15 cellular contexts compared by ENCODE assay signal in the genomic region with DNA sequence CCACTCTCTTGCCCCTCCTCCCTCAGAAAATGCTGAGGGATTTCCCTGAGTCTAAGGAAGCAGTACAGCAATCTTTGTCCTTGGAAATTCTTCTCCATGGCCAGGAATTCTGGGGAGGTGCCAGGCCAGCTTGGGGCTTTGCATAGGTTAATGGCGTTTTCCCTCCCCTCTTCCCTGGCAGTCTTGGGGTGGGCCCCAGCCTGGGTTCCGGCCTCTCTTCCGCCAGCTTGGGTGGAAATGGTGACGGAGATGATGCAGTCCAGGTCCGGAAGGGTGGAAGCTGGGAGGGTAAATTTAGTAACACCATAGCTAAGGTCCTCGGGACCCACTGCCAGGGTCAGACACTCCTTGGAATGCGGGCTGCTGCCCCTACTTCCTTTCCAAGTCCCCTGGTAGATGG. TPM values are rescaled to one million over a fixed set of nuclear protein-coding genes. Genes with fewer than 3 reads are reported as not detected.
DNase-seq lines count a peak whose midpoint lies in the region; ATAC-seq and TF ChIP-seq lines count a peak whose summit lies in the region.
"Had no signal": no experiment of that assay in that cellular context is flagged by ENCODE, and none has a peak within 500 bp of the region (broad histone marks: within the 10 kb centered on the region; RNA-seq: fewer than 3 reads in every experiment).

No MANE protein-coding gene starts in this region.

- peaks cover 23% of the 10 kb centered on the region for H3K36me3 Mint-ChIP-seq in endothelial cell (ENCODE audit: low read depth, unreplicated experiment)
- H3K36me3 Mint-ChIP-seq in activated CD8-positive, alpha-beta T cell treated with anti-CD3 and anti-CD28 coated beads, Interleukin-2, amount 10 ng/mL, durations not matched to agents 7 days and 5 days (ENCODE audit: low read depth): no peaks in the 10 kb centered on the region
- H3K36me3 Mint-ChIP-seq: natural killer cell treated with Interleukin-12 subunit alpha and Interleukin-12 subunit beta and Interleukin-15 and Interleukin-18, amount 100 ng/mL, for 72 hours had no signal

- H3K4me1 Mint-ChIP-seq in endothelial cell (ENCODE audit: unreplicated experiment): peaks cover 27% of the 10 kb centered on the region
- peaks cover 23% of the 10 kb centered on the region for H3K4me1 Mint-ChIP-seq in activated CD8-positive, alpha-beta T cell treated with anti-CD3 and anti-CD28 coated beads, Interleukin-2, amount 10 ng/mL, durations not matched to agents 7 days and 5 days (ENCODE audit: low read depth)

- no peaks in the 10 kb centered on the region for H3K9me3 Mint-ChIP-seq in endothelial cell (ENCODE audit: unreplicated experiment)
- H3K9me3 Mint-ChIP-seq in activated CD8-positive, alpha-beta T cell treated with anti-CD3 and anti-CD28 coated beads, Interleukin-2, amount 10 ng/mL, durations not matched to agents 7 days and 5 days (ENCODE audit: insufficient read depth): no peaks in the 10 kb centered on the region
- H3K9me3 Mint-ChIP-seq: activated T-helper 17 cell treated with anti-CD3 and anti-CD28 coated beads, Interleukin-2, amount 50 U/mL, for 72 hours; natural killer cell treated with Interleukin-12 subunit alpha and Interleukin-12 subunit beta and Interleukin-15 and Interleukin-18, amount 100 ng/mL, for 72 hours; stimulated activated naive CD8-positive, alpha-beta T cell treated with anti-CD3 and anti-CD28 coated beads, Interleukin-15, amount 100 ng/mL, for 72 hours had no signal

- TF ChIP-seq POLR2A in Peyer's patch (IDR thresholded peaks at IDR 0.05) (no peak), spleen (IDR thresholded peaks at IDR 0.05) (no peak)

- no peak overlapping the region for H3K4me3 ChIP-seq in Peyer's patch
- no peak overlapping the region for H3K4me3 ChIP-seq in lower lobe of right lung
- H3K4me3 ChIP-seq in spleen: no peak overlapping the region

- WGBS in spleen, 5 donors: 30 to 58% (median 46%) methylated on average over 7 of the region's 7 CpGs

- H3K27ac Mint-ChIP-seq in endothelial cell (ENCODE audit: unreplicated experiment): peak overlapping the region; percentile 53
- H3K27ac Mint-ChIP-seq in activated CD8-positive, alpha-beta T cell treated with anti-CD3 and anti-CD28 coated beads, Interleukin-2, amount 10 ng/mL, durations not matched to agents 7 days and 5 days: no peak overlapping the region
- H3K27ac Mint-ChIP-seq: activated T-helper 17 cell treated with anti-CD3 and anti-CD28 coated beads, Interleukin-2, amount 50 U/mL, for 72 hours; CD4-positive, CD25-positive, alpha-beta regulatory T cell; natural killer cell treated with Interleukin-12 subunit alpha and Interleukin-12 subunit beta and Interleukin-15 and Interleukin-18, amount 100 ng/mL, for 72 hours; stimulated activated naive CD8-positive, alpha-beta T cell treated with anti-CD3 and anti-CD28 coated beads, Interleukin-15, amount 100 ng/mL, for 72 hours had no signal

- in situ Hi-C loops in GM13976 (cut with MboI; ENCODE audit: low sequenced_read_pairs, unreplicated experiment): no loop called here

- ATAC-seq in lower lobe of right lung (no peak), GM19035 (IDR thresholded peaks at IDR 0.05; ENCODE audit: unreplicated experiment) (no peak)
- ATAC-seq in activated CD8-positive, alpha-beta T cell treated with anti-CD3 and anti-CD28 coated beads, Interleukin-2, amount 10 ng/mL, durations not matched to agents 7 days and 5 days: no peak
- ATAC-seq: activated T-helper 17 cell treated with anti-CD3 and anti-CD28 coated beads, Interleukin-2, amount 50 U/mL, for 72 hours; natural killer cell treated with Interleukin-12 subunit alpha and Interleukin-12 subunit beta and Interleukin-15 and Interleukin-18, amount 100 ng/mL, for 72 hours; stimulated activated naive CD8-positive, alpha-beta T cell treated with anti-CD3 and anti-CD28 coated beads, Interleukin-15, amount 100 ng/mL, for 72 hours had no signal

- peaks cover 18% of the 10 kb centered on the region for H3K27me3 Mint-ChIP-seq in endothelial cell (ENCODE audit: unreplicated experiment)
- peaks cover 17% of the 10 kb centered on the region for H3K27me3 Mint-ChIP-seq in activated CD8-positive, alpha-beta T cell treated with anti-CD3 and anti-CD28 coated beads, Interleukin-2, amount 10 ng/mL, durations not matched to agents 7 days and 5 days (ENCODE audit: low read depth)

- H3K9me3 ChIP-seq in Peyer's patch (no peaks in the 10 kb centered on the region), lower lobe of right lung (no peaks in the 10 kb centered on the region), spleen (no peaks in the 10 kb centered on the region)

- no peak overlapping the region for H3K4me3 Mint-ChIP-seq in endothelial cell (ENCODE audit: unreplicated experiment)
- H3K4me3 Mint-ChIP-seq in activated CD8-positive, alpha-beta T cell treated with anti-CD3 and anti-CD28 coated beads, Interleukin-2, amount 10 ng/mL, durations not matched to agents 7 days and 5 days: no peak overlapping the region
- H3K4me3 Mint-ChIP-seq: activated T-helper 17 cell treated with anti-CD3 and anti-CD28 coated beads, Interleukin-2, amount 50 U/mL, for 72 hours; natural killer cell treated with Interleukin-12 subunit alpha and Interleukin-12 subunit beta and Interleukin-15 and Interleukin-18, amount 100 ng/mL, for 72 hours; stimulated activated naive CD8-positive, alpha-beta T cell treated with anti-CD3 and anti-CD28 coated beads, Interleukin-15, amount 100 ng/mL, for 72 hours had no signal

- CTCF ChIA-PET in activated CD8-positive, alpha-beta T cell treated with anti-CD3 and anti-CD28 coated beads, Interleukin-2, amount 10 ng/mL, durations not matched to agents 7 days and 5 days (lab: Charles Lee): interaction anchor here (0.7 to 12.2 kb wide), 5 partner anchors 9 to 441 kb away, joined by 3 to 168 read pairs (median 4); no protein-coding TSS in a partner anchor

- H3K27me3 ChIP-seq in Peyer's patch (no peaks in the 10 kb centered on the region), lower lobe of right lung (ENCODE audit: low read depth) (peaks cover 8% of the 10 kb centered on the region), spleen (replicated peaks in 1 of 7) (peaks cover 0 to 70% (median 21%) of the 10 kb centered on the region in 7 donors)

- intact Hi-C loops in lower lobe of right lung (cut with DNase I): no loop called here
- intact Hi-C loops in spleen (cut with DNase I; ENCODE audit: low total_unique reads): no loop called here

- peaks cover 0 to 52% (median 23%) of the 10 kb centered on the region in 4 donors for H3K4me1 ChIP-seq in Peyer's patch
- peaks cover 56% of the 10 kb centered on the region for H3K4me1 ChIP-seq in lower lobe of right lung
- peaks cover 9 to 79% (median 58%) of the 10 kb centered on the region in 6 donors for H3K4me1 ChIP-seq in spleen

- no peak for TF ChIP-seq CTCF in Peyer's patch (IDR thresholded peaks at IDR 0.05)
- no peak for TF ChIP-seq CTCF in endothelial cell (IDR thresholded peaks at IDR 0.05; ENCODE audit: unreplicated experiment)
- TF ChIP-seq CTCF in lower lobe of right lung (IDR thresholded peaks at IDR 0.05): no peak
- TF ChIP-seq CTCF in spleen (IDR thresholded peaks at IDR 0.05 in 8 of 11, conservative IDR thresholded peaks at IDR 0.05 in 3 of 11): no peak
- TF ChIP-seq CTCF in GM13976 (IDR thresholded peaks at IDR 0.05; ENCODE audit: borderline replicate concordance, control extremely low read depth, extremely low read depth, insufficient read depth, missing control alignments): no peak

- H3K27ac ChIP-seq in Peyer's patch (peak overlapping the region in 3 of 4 donors; percentile 0 to 49 (median 47)), lower lobe of right lung (peak overlapping the region; percentile 87), spleen (peak overlapping the region; percentile 40 to 85 (median 70))

- peak in 2 of 3 donors; percentile 44 to 45 for DNase-seq in Peyer's patch
- no peak for DNase-seq in endothelial cell (ENCODE audit: low spot score)
- DNase-seq in lower lobe of right lung: no peak
- DNase-seq in spleen: peak; percentile 69
- DNase-seq in AG20443 (ENCODE audit: low spot score): no peak
- no peak for DNase-seq in GM13976 (ENCODE audit: low spot score)
- no peak for DNase-seq in activated CD8-positive, alpha-beta T cell treated with anti-CD3 and anti-CD28 coated beads, Interleukin-2, amount 10 ng/mL, durations not matched to agents 7 days and 5 days
- DNase-seq: activated CD4-positive, CD25-positive, alpha-beta regulatory T cell; CD4-positive, CD25-positive, alpha-beta regulatory T cell; NCI-H2227 treated with DMSO at 0.1 percent for 48 hours; RPMI8226; stimulated activated naive CD8-positive, alpha-beta T cell treated with anti-CD3 and anti-CD28 coated beads, Interleukin-15, amount 100 ng/mL, for 72 hours had no signal

- peaks cover 0 to 26% (median 0%) of the 10 kb centered on the region in 3 donors for H3K36me3 ChIP-seq in Peyer's patch
- peaks cover 36% of the 10 kb centered on the region for H3K36me3 ChIP-seq in lower lobe of right lung
- peaks cover 0 to 41% (median 7%) of the 10 kb centered on the region in 6 donors for H3K36me3 ChIP-seq in spleen

- POLR2A ChIA-PET in activated CD8-positive, alpha-beta T cell treated with anti-CD3 and anti-CD28 coated beads, Interleukin-2, amount 10 ng/mL, durations not matched to agents 7 days and 5 days (lab: Charles Lee): no interaction called here

RNA-seq across cellular contexts. Expression of a gene that starts 5.0 kb away (rescaled TPM):
- 100 to 1,000 TPM in 2 of 4 donors, 10 to 100 TPM in 2; 32.4 to 380 (median 93.8) TPM for total RNA-seq in Peyer's patch
- total RNA-seq in endothelial cell (ENCODE audit: unreplicated experiment): 45.4 TPM
- 71.8 TPM for total RNA-seq in lower lobe of right lung
- 100 to 1,000 TPM in 3 of 7 donors, 10 to 100 TPM in 4; 34.7 to 162 (median 84.2) TPM for total RNA-seq in spleen
- 10 to 100 TPM; 13.0 to 70.9 (median 53.3) TPM for polyA plus RNA-seq in spleen
- total RNA-seq in activated CD8-positive, alpha-beta T cell treated with anti-CD3 and anti-CD28 coated beads, Interleukin-2, amount 10 ng/mL, durations not matched to agents 7 days and 5 days: under 1 TPM; 0.63 to 0.76 TPM

RNA-seq across cellular contexts. Expression of a gene that starts 40.2 kb away (rescaled TPM):
- total RNA-seq in Peyer's patch (100 to 1,000 TPM in 2 of 4 donors, 10 to 100 TPM in 2; 54.5 to 116 (median 91.0) TPM), endothelial cell (ENCODE audit: unreplicated experiment) (145 TPM), lower lobe of right lung (122 TPM), spleen (100 to 1,000 TPM in 2 of 7 donors, 10 to 100 TPM in 5; 75.1 to 106 (median 98.8) TPM)
- polyA plus RNA-seq in spleen: 10 to 100 TPM; 33.8 to 49.9 (median 41.3) TPM
- total RNA-seq in activated CD8-positive, alpha-beta T cell treated with anti-CD3 and anti-CD28 coated beads, Interleukin-2, amount 10 ng/mL, durations not matched to agents 7 days and 5 days: 100 to 1,000 TPM; 106 to 109 TPM

RNA-seq across cellular contexts. Expression of a gene that starts 46.6 kb away (rescaled TPM):
- total RNA-seq in Peyer's patch (10 to 100 TPM; 12.5 to 32.2 (median 14.4) TPM), endothelial cell (ENCODE audit: unreplicated experiment) (19.7 TPM), lower lobe of right lung (18.5 TPM), spleen (10 to 100 TPM in 6 of 7 donors, 1 to 10 TPM in 1; 10.0 to 21.9 (median 16.9) TPM)
- polyA plus RNA-seq in spleen: 10 to 100 TPM; 12.4 to 17.2 (median 13.9) TPM
- total RNA-seq in activated CD8-positive, alpha-beta T cell treated with anti-CD3 and anti-CD28 coated beads, Interleukin-2, amount 10 ng/mL, durations not matched to agents 7 days and 5 days: 10 to 100 TPM; 12.0 to 12.3 TPM

Comparison
In these comparisons a context has a peak if more than half of its experiments do, and no peak if none do; other contexts are left out.
1. DNase-seq: peak in Peyer's patch (2 of 3) and spleen (single experiment); none in endothelial cell (single experiment), lower lobe of right lung (single experiment), AG20443 (single experiment), GM13976 (single experiment) and activated CD8-positive, alpha-beta T cell treated with anti-CD3 and anti-CD28 coated beads, Interleukin-2, amount 10 ng/mL, durations not matched to agents 7 days and 5 days (single experiment).
2. RNA of a gene that starts 5.0 kb away (total RNA-seq): 32.4 to 380 TPM in Peyer's patch, 34.7 to 162 TPM in spleen, 71.8 TPM in lower lobe of right lung (single experiment) and 45.4 TPM in endothelial cell (single experiment); 0.63 to 0.76 TPM in activated CD8-positive, alpha-beta T cell treated with anti-CD3 and anti-CD28 coated beads, Interleukin-2, amount 10 ng/mL, durations not matched to agents 7 days and 5 days; every median in the first group is over 10 times any median in the second.
3. Peak in every context shown above with its lines, with median percentiles within 50 percentile points of each other: H3K27ac ChIP-seq.